ENCODE assay signal across 1 cellular context in genomic region chr13:21458816-21459701, GRCh38.
TF ChIP-seq lines count a peak whose summit lies in the region.

Gene ZDHHC20 (minus strand): TSS chr13:21459303. CDS start chr13:21459171, 132 bp downstream.

TF ChIP-seq in HepG2, 621 proteins besides CTCF, POLR2A, EP300 and RAD21 (continued from another document and continues in another):
- peak; percentile 32; the same call in 1 of the 2 replicates for TF ChIP-seq CSRNP1 (CRISPR knock-in tag; IDR thresholded peaks at IDR 0.05)
- TF ChIP-seq FOSL1 (CRISPR knock-in tag; IDR thresholded peaks at IDR 0.05; ENCODE audit: borderline replicate concordance) = no peak
- no peak for TF ChIP-seq CC2D1A (CRISPR knock-in tag; IDR thresholded peaks at IDR 0.05)
- peak; percentile 66; the same call in 1 of the 2 replicates for TF ChIP-seq MYPOP (CRISPR knock-in tag; IDR thresholded peaks at IDR 0.05)
- TF ChIP-seq, protein P1, sequence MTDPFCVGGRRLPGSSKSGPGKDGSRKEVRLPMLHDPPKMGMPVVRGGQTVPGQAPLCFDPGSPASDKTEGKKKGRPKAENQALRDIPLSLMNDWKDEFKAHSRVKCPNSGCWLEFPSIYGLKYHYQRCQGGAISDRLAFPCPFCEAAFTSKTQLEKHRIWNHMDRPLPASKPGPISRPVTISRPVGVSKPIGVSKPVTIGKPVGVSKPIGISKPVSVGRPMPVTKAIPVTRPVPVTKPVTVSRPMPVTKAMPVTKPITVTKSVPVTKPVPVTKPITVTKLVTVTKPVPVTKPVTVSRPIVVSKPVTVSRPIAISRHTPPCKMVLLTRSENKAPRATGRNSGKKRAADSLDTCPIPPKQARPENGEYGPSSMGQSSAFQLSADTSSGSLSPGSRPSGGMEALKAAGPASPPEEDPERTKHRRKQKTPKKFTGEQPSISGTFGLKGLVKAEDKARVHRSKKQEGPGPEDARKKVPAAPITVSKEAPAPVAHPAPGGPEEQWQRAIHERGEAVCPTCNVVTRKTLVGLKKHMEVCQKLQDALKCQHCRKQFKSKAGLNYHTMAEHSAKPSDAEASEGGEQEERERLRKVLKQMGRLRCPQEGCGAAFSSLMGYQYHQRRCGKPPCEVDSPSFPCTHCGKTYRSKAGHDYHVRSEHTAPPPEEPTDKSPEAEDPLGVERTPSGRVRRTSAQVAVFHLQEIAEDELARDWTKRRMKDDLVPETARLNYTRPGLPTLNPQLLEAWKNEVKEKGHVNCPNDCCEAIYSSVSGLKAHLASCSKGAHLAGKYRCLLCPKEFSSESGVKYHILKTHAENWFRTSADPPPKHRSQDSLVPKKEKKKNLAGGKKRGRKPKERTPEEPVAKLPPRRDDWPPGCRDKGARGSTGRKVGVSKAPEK (CRISPR knock-in tag; IDR thresholded peaks at IDR 0.05; ENCODE audit: borderline replicate concordance) = no peak
- 0 out of 2 replicates have a peak, but pooled peaks have one; percentile 45 for TF ChIP-seq EEA1 (CRISPR knock-in tag; IDR thresholded peaks at IDR 0.05; ENCODE audit: borderline replicate concordance)
- no peak for TF ChIP-seq SP140L (CRISPR knock-in tag; IDR thresholded peaks at IDR 0.05; ENCODE audit: borderline replicate concordance)
- TF ChIP-seq, protein P2, sequence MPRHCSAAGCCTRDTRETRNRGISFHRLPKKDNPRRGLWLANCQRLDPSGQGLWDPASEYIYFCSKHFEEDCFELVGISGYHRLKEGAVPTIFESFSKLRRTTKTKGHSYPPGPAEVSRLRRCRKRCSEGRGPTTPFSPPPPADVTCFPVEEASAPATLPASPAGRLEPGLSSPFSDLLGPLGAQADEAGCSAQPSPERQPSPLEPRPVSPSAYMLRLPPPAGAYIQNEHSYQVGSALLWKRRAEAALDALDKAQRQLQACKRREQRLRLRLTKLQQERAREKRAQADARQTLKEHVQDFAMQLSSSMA (CRISPR knock-in tag; IDR thresholded peaks at IDR 0.05) = no peak
- TF ChIP-seq ZNF883 (CRISPR knock-in tag; IDR thresholded peaks at IDR 0.05; ENCODE audit: not compliant biosample characterization) = peak; percentile 77
- no peak for TF ChIP-seq ZNF367 (CRISPR knock-in tag; IDR thresholded peaks at IDR 0.05; ENCODE audit: borderline replicate concordance)
- TF ChIP-seq ZNF18 (CRISPR knock-in tag; IDR thresholded peaks at IDR 0.05; ENCODE audit: insufficient replicate concordance) = peak; percentile 71
- no peak for TF ChIP-seq ZNF770 (CRISPR knock-in tag; IDR thresholded peaks at IDR 0.05)
- peak; percentile 63; the same call in 1 of the 2 replicates for TF ChIP-seq POGK (CRISPR knock-in tag; conservative IDR thresholded peaks at IDR 0.05)
- no peak for TF ChIP-seq ZNF383 (CRISPR knock-in tag; IDR thresholded peaks at IDR 0.05; ENCODE audit: borderline replicate concordance)
- peak; percentile 84; the same call in 1 of the 2 replicates for TF ChIP-seq ZSCAN20 (CRISPR knock-in tag; IDR thresholded peaks at IDR 0.05; ENCODE audit: borderline replicate concordance)
- TF ChIP-seq ZNF562 (CRISPR knock-in tag; IDR thresholded peaks at IDR 0.05; ENCODE audit: borderline replicate concordance) = no peak
- no peak for TF ChIP-seq NFKBIZ (CRISPR knock-in tag; IDR thresholded peaks at IDR 0.05)
- TF ChIP-seq ZFY (CRISPR knock-in tag; IDR thresholded peaks at IDR 0.05) = peak; percentile 88
- TF ChIP-seq HDAC2 (CRISPR knock-in tag; IDR thresholded peaks at IDR 0.05) = no peak
- TF ChIP-seq ZNF160 (CRISPR knock-in tag; IDR thresholded peaks at IDR 0.05) = peak; percentile 41; the same call in 1 of the 2 replicates
- peak; percentile 44; the same call in 1 of the 2 replicates for TF ChIP-seq ZNF766 (CRISPR knock-in tag; IDR thresholded peaks at IDR 0.05; ENCODE audit: borderline replicate concordance)
- no peak for TF ChIP-seq CCAR2 (optimal IDR thresholded peaks at IDR 0.05; ENCODE audit: low read depth, low read length)
- TF ChIP-seq TRIM24 (CRISPR knock-in tag; IDR thresholded peaks at IDR 0.05) = no peak
- peak; percentile 78; the same call in 1 of the 2 replicates for TF ChIP-seq SRY (CRISPR knock-in tag; IDR thresholded peaks at IDR 0.05)
- peak; percentile 59; the same call in 1 of the 2 replicates for TF ChIP-seq ZNF746 (CRISPR knock-in tag; IDR thresholded peaks at IDR 0.05)
- TF ChIP-seq ZNF337 (CRISPR knock-in tag; IDR thresholded peaks at IDR 0.05; ENCODE audit: borderline replicate concordance, low read depth) = 0 out of 2 replicates have a peak, but pooled peaks have one; percentile 35
- peak; percentile 74 for TF ChIP-seq POLR2G (IDR thresholded peaks at IDR 0.05; ENCODE audit: low read depth, low read length)
- TF ChIP-seq ZIK1 (CRISPR knock-in tag; IDR thresholded peaks at IDR 0.05; ENCODE audit: borderline replicate concordance, low read depth) = no peak
- TF ChIP-seq, protein P3, sequence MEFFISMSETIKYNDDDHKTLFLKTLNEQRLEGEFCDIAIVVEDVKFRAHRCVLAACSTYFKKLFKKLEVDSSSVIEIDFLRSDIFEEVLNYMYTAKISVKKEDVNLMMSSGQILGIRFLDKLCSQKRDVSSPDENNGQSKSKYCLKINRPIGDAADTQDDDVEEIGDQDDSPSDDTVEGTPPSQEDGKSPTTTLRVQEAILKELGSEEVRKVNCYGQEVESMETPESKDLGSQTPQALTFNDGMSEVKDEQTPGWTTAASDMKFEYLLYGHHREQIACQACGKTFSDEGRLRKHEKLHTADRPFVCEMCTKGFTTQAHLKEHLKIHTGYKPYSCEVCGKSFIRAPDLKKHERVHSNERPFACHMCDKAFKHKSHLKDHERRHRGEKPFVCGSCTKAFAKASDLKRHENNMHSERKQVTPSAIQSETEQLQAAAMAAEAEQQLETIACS (CRISPR knock-in tag; IDR thresholded peaks at IDR 0.05) = no peak
- TF ChIP-seq, protein P4, sequence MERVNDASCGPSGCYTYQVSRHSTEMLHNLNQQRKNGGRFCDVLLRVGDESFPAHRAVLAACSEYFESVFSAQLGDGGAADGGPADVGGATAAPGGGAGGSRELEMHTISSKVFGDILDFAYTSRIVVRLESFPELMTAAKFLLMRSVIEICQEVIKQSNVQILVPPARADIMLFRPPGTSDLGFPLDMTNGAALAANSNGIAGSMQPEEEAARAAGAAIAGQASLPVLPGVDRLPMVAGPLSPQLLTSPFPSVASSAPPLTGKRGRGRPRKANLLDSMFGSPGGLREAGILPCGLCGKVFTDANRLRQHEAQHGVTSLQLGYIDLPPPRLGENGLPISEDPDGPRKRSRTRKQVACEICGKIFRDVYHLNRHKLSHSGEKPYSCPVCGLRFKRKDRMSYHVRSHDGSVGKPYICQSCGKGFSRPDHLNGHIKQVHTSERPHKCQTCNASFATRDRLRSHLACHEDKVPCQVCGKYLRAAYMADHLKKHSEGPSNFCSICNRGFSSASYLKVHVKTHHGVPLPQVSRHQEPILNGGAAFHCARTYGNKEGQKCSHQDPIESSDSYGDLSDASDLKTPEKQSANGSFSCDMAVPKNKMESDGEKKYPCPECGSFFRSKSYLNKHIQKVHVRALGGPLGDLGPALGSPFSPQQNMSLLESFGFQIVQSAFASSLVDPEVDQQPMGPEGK (CRISPR knock-in tag; IDR thresholded peaks at IDR 0.05) = 0 out of 2 replicates have a peak, but pooled peaks have one; percentile 15
- peak; percentile 24; the same call in 1 of the 2 replicates for TF ChIP-seq ELF4 (CRISPR knock-in tag; IDR thresholded peaks at IDR 0.05; ENCODE audit: borderline replicate concordance)
- TF ChIP-seq IRF1 (CRISPR knock-in tag; IDR thresholded peaks at IDR 0.05; ENCODE audit: low read depth) = no peak
- TF ChIP-seq ZNF501 (CRISPR knock-in tag; IDR thresholded peaks at IDR 0.05) = 0 out of 2 replicates have a peak, but pooled peaks have one; percentile 30
- TF ChIP-seq, protein P5, sequence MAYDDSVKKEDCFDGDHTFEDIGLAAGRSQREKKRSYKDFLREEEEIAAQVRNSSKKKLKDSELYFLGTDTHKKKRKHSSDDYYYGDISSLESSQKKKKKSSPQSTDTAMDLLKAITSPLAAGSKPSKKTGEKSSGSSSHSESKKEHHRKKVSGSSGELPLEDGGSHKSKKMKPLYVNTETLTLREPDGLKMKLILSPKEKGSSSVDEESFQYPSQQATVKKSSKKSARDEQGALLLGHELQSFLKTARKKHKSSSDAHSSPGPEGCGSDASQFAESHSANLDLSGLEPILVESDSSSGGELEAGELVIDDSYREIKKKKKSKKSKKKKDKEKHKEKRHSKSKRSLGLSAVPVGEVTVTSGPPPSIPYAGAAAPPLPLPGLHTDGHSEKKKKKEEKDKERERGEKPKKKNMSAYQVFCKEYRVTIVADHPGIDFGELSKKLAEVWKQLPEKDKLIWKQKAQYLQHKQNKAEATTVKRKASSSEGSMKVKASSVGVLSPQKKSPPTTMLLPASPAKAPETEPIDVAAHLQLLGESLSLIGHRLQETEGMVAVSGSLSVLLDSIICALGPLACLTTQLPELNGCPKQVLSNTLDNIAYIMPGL (CRISPR knock-in tag; IDR thresholded peaks at IDR 0.05; ENCODE audit: borderline replicate concordance in 1 of 2, low read depth in 1 of 2) = peak; percentile 26 to 88; a peak in 3 of 4 replicates
- peak; percentile 56 for TF ChIP-seq SAP130 (CRISPR knock-in tag; IDR thresholded peaks at IDR 0.05; ENCODE audit: low read depth)
- TF ChIP-seq ZMYM4 (CRISPR knock-in tag; IDR thresholded peaks at IDR 0.05) = 0 out of 2 replicates have a peak, but pooled peaks have one; percentile 33
- 0 out of 2 replicates have a peak, but pooled peaks have one; percentile 22 for TF ChIP-seq ZNF777 (CRISPR knock-in tag; IDR thresholded peaks at IDR 0.05)
- no peak for TF ChIP-seq MXD4 (CRISPR knock-in tag; IDR thresholded peaks at IDR 0.05)
- peak; percentile 90 for TF ChIP-seq SP4 (CRISPR knock-in tag; IDR thresholded peaks at IDR 0.05)
- TF ChIP-seq ZNF790 (CRISPR knock-in tag; IDR thresholded peaks at IDR 0.05; ENCODE audit: borderline replicate concordance) = peak; percentile 41; the same call in 1 of the 2 replicates
- no peak for TF ChIP-seq SIX1 (CRISPR knock-in tag; IDR thresholded peaks at IDR 0.05; ENCODE audit: borderline replicate concordance)
- no peak for TF ChIP-seq ZNF614 (CRISPR knock-in tag; IDR thresholded peaks at IDR 0.05; ENCODE audit: borderline replicate concordance)
- no peak for TF ChIP-seq ZBTB8A (CRISPR knock-in tag; IDR thresholded peaks at IDR 0.05; ENCODE audit: borderline replicate concordance, low read depth)
- TF ChIP-seq HOXA3 (CRISPR knock-in tag; IDR thresholded peaks at IDR 0.05) = peak; percentile 42; the same call in 1 of the 2 replicates
